In genomic region chr7:135977020-135977741, GRCh38 we compare ENCODE assay signal across 1 cellular context.
TF ChIP-seq lines count a peak whose summit lies in the region.

Gene MTPN, minus strand, starts transcription at chr7:135977359. Its CDS starts 259 bp downstream, at chr7:135977100.

TF ChIP-seq in HepG2, 621 proteins besides CTCF, POLR2A, EP300 and RAD21 (continued from another document and continues in another):
- peak; percentile 92 for TF ChIP-seq ZNF407 (CRISPR knock-in tag; IDR thresholded peaks at IDR 0.05; ENCODE audit: not compliant biosample characterization)
- TF ChIP-seq ZNF660 (CRISPR knock-in tag; IDR thresholded peaks at IDR 0.05; ENCODE audit: borderline replicate concordance, low read depth) = no peak
- no peak for TF ChIP-seq CREB1 (IDR thresholded peaks at IDR 0.05)
- TF ChIP-seq CREB1 (CRISPR knock-in tag; IDR thresholded peaks at IDR 0.05) = peak; percentile 52; the same call in 1 of the 2 replicates
- TF ChIP-seq AFF4 (CRISPR knock-in tag; IDR thresholded peaks at IDR 0.05) = no peak
- TF ChIP-seq SCMH1 (CRISPR knock-in tag; IDR thresholded peaks at IDR 0.05; ENCODE audit: borderline replicate concordance) = no peak
- no peak for TF ChIP-seq NFRKB (IDR thresholded peaks at IDR 0.05)
- TF ChIP-seq ZNF33B (CRISPR knock-in tag; IDR thresholded peaks at IDR 0.05) = 0 out of 2 replicates have a peak, but pooled peaks have one; percentile 30
- no peak for TF ChIP-seq POLR2AphosphoS2 (IDR thresholded peaks at IDR 0.05; ENCODE audit: low read depth, low read length)
- peak; percentile 71 for TF ChIP-seq SALL1 (CRISPR knock-in tag; IDR thresholded peaks at IDR 0.05)
- TF ChIP-seq MXD4 (CRISPR knock-in tag; IDR thresholded peaks at IDR 0.05) = 0 out of 2 replicates have a peak, but pooled peaks have one; percentile 54
- no peak for TF ChIP-seq ZNF777 (CRISPR knock-in tag; IDR thresholded peaks at IDR 0.05)
- no peak for TF ChIP-seq MAFG (CRISPR knock-in tag; IDR thresholded peaks at IDR 0.05)
- TF ChIP-seq HINFP (CRISPR knock-in tag; IDR thresholded peaks at IDR 0.05; ENCODE audit: low read depth) = peak; percentile 70; the same call in 1 of the 2 replicates
- TF ChIP-seq E2F2 (CRISPR knock-in tag; IDR thresholded peaks at IDR 0.05; ENCODE audit: borderline replicate concordance) = no peak
- TF ChIP-seq LCORL (IDR thresholded peaks at IDR 0.05) = no peak
- no peak for TF ChIP-seq LCORL (CRISPR knock-in tag; IDR thresholded peaks at IDR 0.05)
- TF ChIP-seq ZNF678 (CRISPR knock-in tag; IDR thresholded peaks at IDR 0.05) = no peak
- TF ChIP-seq ZSCAN31 (CRISPR knock-in tag; IDR thresholded peaks at IDR 0.05; ENCODE audit: low read depth) = peak; percentile 88; the same call in 1 of the 2 replicates
- no peak for TF ChIP-seq LRRFIP1 (CRISPR knock-in tag; conservative IDR thresholded peaks at IDR 0.05)
- no peak for TF ChIP-seq ZNF766 (CRISPR knock-in tag; IDR thresholded peaks at IDR 0.05; ENCODE audit: borderline replicate concordance)
- no peak for TF ChIP-seq JARID2 (CRISPR knock-in tag; IDR thresholded peaks at IDR 0.05; ENCODE audit: insufficient replicate concordance)
- TF ChIP-seq ZNF776 (CRISPR knock-in tag; IDR thresholded peaks at IDR 0.05) = 0 out of 2 replicates have a peak, but pooled peaks have one; percentile 45
- no peak for TF ChIP-seq GATA4 (IDR thresholded peaks at IDR 0.05; ENCODE audit: borderline replicate concordance, low read depth)
- 0 out of 2 replicates have a peak, but pooled peaks have one; percentile 38 for TF ChIP-seq ZNF276 (CRISPR knock-in tag; IDR thresholded peaks at IDR 0.05; ENCODE audit: low read depth)
- TF ChIP-seq ZHX1 (CRISPR knock-in tag; IDR thresholded peaks at IDR 0.05; ENCODE audit: low read depth) = no peak
- TF ChIP-seq ZNF569 (CRISPR knock-in tag; IDR thresholded peaks at IDR 0.05; ENCODE audit: borderline replicate concordance) = no peak
- TF ChIP-seq ZZZ3 (CRISPR knock-in tag; IDR thresholded peaks at IDR 0.05; ENCODE audit: borderline replicate concordance) = peak; percentile 60; the same call in 1 of the 2 replicates
- TF ChIP-seq MAFF (IDR thresholded peaks at IDR 0.05; ENCODE audit: low read depth, low read length) = no peak
- no peak for TF ChIP-seq ZNF235 (CRISPR knock-in tag; IDR thresholded peaks at IDR 0.05; ENCODE audit: borderline replicate concordance)
- no peak for TF ChIP-seq YY1 (IDR thresholded peaks at IDR 0.05; ENCODE audit: insufficient read depth, insufficient replicate concordance, low read depth, low read length)
- TF ChIP-seq ARNT2 (CRISPR knock-in tag; IDR thresholded peaks at IDR 0.05; ENCODE audit: low read depth) = peak; percentile 26; the same call in 1 of the 2 replicates
- 0 out of 2 replicates have a peak, but pooled peaks have one; percentile 23 for TF ChIP-seq E2F5 (CRISPR knock-in tag; conservative IDR thresholded peaks at IDR 0.05)
